8 cellular contexts compared by ENCODE assay signal in the genomic region with DNA sequence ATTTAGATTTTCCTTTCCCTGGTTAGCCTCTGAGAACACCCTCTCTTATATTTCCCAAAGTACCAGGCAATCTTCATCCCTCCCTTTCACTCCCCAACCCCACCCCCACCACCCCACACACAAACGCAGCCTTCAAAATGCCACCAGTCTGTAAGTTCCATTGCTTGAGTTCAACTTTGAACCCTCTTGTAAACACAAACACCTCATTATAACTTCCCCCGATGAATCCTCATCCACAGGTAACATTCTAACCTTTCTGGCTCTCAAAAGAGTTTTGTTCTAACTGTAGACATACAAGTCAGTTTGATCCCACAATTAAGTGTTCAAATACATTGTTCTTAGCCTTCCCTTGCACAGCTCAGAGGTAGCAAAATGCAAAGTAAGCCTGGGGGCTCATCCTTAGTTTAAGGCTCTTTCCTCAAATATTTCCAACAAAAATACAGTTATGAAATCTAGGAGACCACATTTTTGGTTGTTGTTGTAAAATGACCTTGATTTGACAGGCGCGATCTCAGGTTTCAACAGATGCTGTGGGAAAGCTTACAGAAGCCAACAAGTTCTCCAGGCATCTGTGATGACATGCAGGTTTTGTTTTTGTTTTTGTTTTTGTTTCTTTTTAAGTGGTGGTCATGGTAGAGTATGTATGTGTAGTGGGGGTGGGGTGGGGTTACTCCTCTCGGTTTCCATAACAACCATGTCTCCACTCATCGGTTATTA.
DNase-seq lines count a peak whose midpoint lies in the region; ATAC-seq and TF ChIP-seq lines count a peak whose summit lies in the region.

No MANE protein-coding gene starts in this region.

- no peak for TF ChIP-seq POLR2A in esophagus squamous epithelium (IDR thresholded peaks at IDR 0.05)

- H3K27me3 Mint-ChIP-seq in naive thymus-derived CD4-positive, alpha-beta T cell: no peaks in the 10 kb centered on the region

- POLR2A ChIA-PET in naive thymus-derived CD4-positive, alpha-beta T cell (lab: Charles Lee): interaction anchor here (1.0 to 5.7 kb wide), 5 partner anchors 12 to 108 kb away, joined by 3 to 68 read pairs (median 5); no protein-coding TSS in a partner anchor

- TF ChIP-seq CTCF in KMS-11 (conservative IDR thresholded peaks at IDR 0.05; ENCODE audit: low read depth, low read length) (no peak), esophagus squamous epithelium (IDR thresholded peaks at IDR 0.05) (no peak)

- H3K4me1 ChIP-seq in KMS-11 (ENCODE audit: low read depth, poor library complexity, severe bottlenecking) (peaks cover 25% of the 10 kb centered on the region), esophagus squamous epithelium (peaks cover 0 to 49% (median 10%) of the 10 kb centered on the region in 3 donors)
- H3K4me1 ChIP-seq in naive thymus-derived CD4-positive, alpha-beta T cell (ENCODE audit: control insufficient read depth in 2 of 2, insufficient read depth in 2 of 2, low read length in 2 of 2): peaks cover 48 to 60% of the 10 kb centered on the region in 2 donors

- peak; percentile 80 for DNase-seq in NCI-H748 (lab: John Stamatoyannopoulos, UW; ENCODE audit: unreplicated experiment)
- no peak for DNase-seq in NCI-H748 treated with DMSO at 0.1 percent for 48 hours (lab: John Stamatoyannopoulos, UW)
- DNase-seq in central memory CD4-positive, alpha-beta T cell: peak; percentile 77
- DNase-seq in naive thymus-derived CD4-positive, alpha-beta T cell: peak in 7 of 9 donors; percentile 24 to 80 (median 60)
- no peak for DNase-seq in esophagus squamous epithelium (lab: John Stamatoyannopoulos, UW)
- no peak for DNase-seq in NCI-H128 (lab: John Stamatoyannopoulos, UW; ENCODE audit: unreplicated experiment)

- WGBS in esophagus squamous epithelium, 2 donors: 44 to 49% methylated on average over 6 of the region's 6 CpGs

- H3K9me3 Mint-ChIP-seq in naive thymus-derived CD4-positive, alpha-beta T cell: no peaks in the 10 kb centered on the region

- ATAC-seq in GM21576 (IDR thresholded peaks at IDR 0.05; ENCODE audit: unreplicated experiment): peak; percentile 50
- peak; percentile 71 for ATAC-seq in naive thymus-derived CD4-positive, alpha-beta T cell

- peak overlapping the region; percentile 27; the same call in 1 of the 2 replicates for H3K9ac ChIP-seq in KMS-11

- peak overlapping the region; percentile 93 to 99 (median 97) for H3K27ac Mint-ChIP-seq in naive thymus-derived CD4-positive, alpha-beta T cell

- H3K4me3 ChIP-seq in KMS-11 (IDR thresholded peaks at IDR 0.05; ENCODE audit: insufficient read depth, low read depth, low read length) (no peak overlapping the region), esophagus squamous epithelium (peak overlapping the region in 1 of 4 donors; percentile 94)
- peak overlapping the region; percentile 76 for H3K4me3 ChIP-seq in naive thymus-derived CD4-positive, alpha-beta T cell (ENCODE audit: low read length)

- no peaks in the 10 kb centered on the region for H4K20me1 ChIP-seq in KMS-11 (ENCODE audit: insufficient read depth)

- CTCF ChIA-PET in naive thymus-derived CD4-positive, alpha-beta T cell (lab: Charles Lee): no interaction called here

- intact Hi-C loops in naive thymus-derived CD4-positive, alpha-beta T cell (cut with micrococcal nuclease): loop anchor here (1.0 to 5.0 kb wide), 10 partner anchors 30 to 781 kb away; a partner anchor contains a TSS
- intact Hi-C loops in esophagus squamous epithelium (cut with DNase I): no loop called here

- H3K36me3 ChIP-seq in KMS-11 (ENCODE audit: insufficient read depth): no peaks in the 10 kb centered on the region
- peaks cover 0 to 4% (median 0%) of the 10 kb centered on the region in 3 experiments for H3K36me3 ChIP-seq in naive thymus-derived CD4-positive, alpha-beta T cell (ENCODE audit: control insufficient read depth in 2 of 3, insufficient read depth in 3 of 3, low read length in 3 of 3)
- no peaks in the 10 kb centered on the region for H3K36me3 ChIP-seq in esophagus squamous epithelium

- H2AFZ ChIP-seq in KMS-11 (ENCODE audit: low read depth): no peak overlapping the region

- no peaks in the 10 kb centered on the region for H3K27me3 ChIP-seq in KMS-11 (ENCODE audit: insufficient read depth, low read depth)
- H3K27me3 ChIP-seq in naive thymus-derived CD4-positive, alpha-beta T cell (ENCODE audit: control insufficient read depth in 2 of 2, insufficient read depth in 2 of 2, low read length in 2 of 2): no peaks in the 10 kb centered on the region
- no peaks in the 10 kb centered on the region for H3K27me3 ChIP-seq in esophagus squamous epithelium

- H3K4me2 ChIP-seq in KMS-11: peak overlapping the region; percentile 89

- peaks cover 0 to 18% (median 3%) of the 10 kb centered on the region in 5 donors for H3K36me3 Mint-ChIP-seq in naive thymus-derived CD4-positive, alpha-beta T cell

- H3K27ac ChIP-seq in KMS-11 (peak overlapping the region; percentile 69), esophagus squamous epithelium (peak overlapping the region in 2 of 4 donors; percentile 73 to 89)
- peak overlapping the region; percentile 84 for H3K27ac ChIP-seq in naive thymus-derived CD4-positive, alpha-beta T cell (ENCODE audit: low read depth, low read length)

- H3K79me2 ChIP-seq in KMS-11 (ENCODE audit: insufficient read depth, low read depth): no peaks in the 10 kb centered on the region

- peak overlapping the region; percentile 90 to 100 (median 96) for H3K4me3 Mint-ChIP-seq in naive thymus-derived CD4-positive, alpha-beta T cell

- H3K4me1 Mint-ChIP-seq in naive thymus-derived CD4-positive, alpha-beta T cell: peaks cover 45 to 83% (median 71%) of the 10 kb centered on the region in 7 donors

- H3K9me3 ChIP-seq in naive thymus-derived CD4-positive, alpha-beta T cell (ENCODE audit: control insufficient read depth in 2 of 3, low read length in 3 of 3): no peaks in the 10 kb centered on the region
- no peaks in the 10 kb centered on the region for H3K9me3 ChIP-seq in esophagus squamous epithelium

Comparison
In these comparisons a context has a peak if more than half of its experiments do, and no peak if none do; other contexts are left out.
1. DNase-seq: peak in NCI-H748 (single experiment), central memory CD4-positive, alpha-beta T cell (single experiment) and naive thymus-derived CD4-positive, alpha-beta T cell (7 of 9); none in NCI-H748 treated with DMSO at 0.1 percent for 48 hours (single experiment), esophagus squamous epithelium (single experiment) and NCI-H128 (single experiment).